ENCODE assay signal across 8 cellular contexts in the genomic region with DNA sequence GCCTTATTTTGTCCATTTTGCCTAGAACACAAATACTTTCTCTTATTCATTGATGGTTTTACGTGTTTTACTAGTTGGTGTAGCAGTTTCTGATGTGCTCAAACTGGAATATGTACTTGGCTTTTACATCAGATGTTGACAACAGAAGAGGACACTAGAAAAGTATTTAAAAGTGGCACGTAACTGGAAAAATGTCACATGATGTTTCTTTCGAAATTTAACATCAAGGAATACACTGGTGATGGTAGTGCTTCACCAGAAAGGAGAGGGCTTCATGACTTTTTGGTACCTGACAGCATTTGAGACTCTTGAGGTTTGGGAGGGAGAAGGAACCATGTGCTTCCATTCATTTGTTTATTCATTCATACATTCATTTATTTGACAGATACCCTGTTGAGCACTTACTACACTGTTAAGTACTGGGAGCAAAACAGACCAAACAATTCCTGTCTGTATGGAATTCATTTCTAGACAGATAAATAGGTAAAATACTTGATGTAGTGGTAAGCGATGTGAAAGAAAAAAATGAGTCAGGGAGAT. TPM values are rescaled to one million over a fixed set of nuclear protein-coding genes. Genes with fewer than 3 reads are reported as not detected.
DNase-seq lines count a peak whose midpoint lies in the region; ATAC-seq, FAIRE-seq and TF ChIP-seq lines count a peak whose summit lies in the region.

No MANE protein-coding gene starts in this region.

- no peaks in the 10 kb centered on the region for H3K27me3 ChIP-seq in testis

- H3K4me1 ChIP-seq in kidney (ENCODE audit: control insufficient read depth in 1 of 2, insufficient read depth in 1 of 2, low read depth in 1 of 2, low read length in 2 of 2) (peaks cover 15 to 26% of the 10 kb centered on the region in 2 donors), testis (peaks cover 21% of the 10 kb centered on the region)

- peak overlapping the region; percentile 97 to 100 for H3K9ac ChIP-seq in kidney (ENCODE audit: low read length in 2 of 2)

- FAIRE-seq in kidney (lab: Jason Lieb, UNC): no peak

- in situ Hi-C loops in KBM-7 (cut with MboI; ENCODE audit: low pct_unique_long_range_greater_than_20kb, low sequenced_read_pairs): no loop called here

- no peak for TF ChIP-seq POLR2A in testis (IDR thresholded peaks at IDR 0.05)

- H3K4me1 Mint-ChIP-seq in activated T-cell treated with anti-CD3 and anti-CD28 coated beads, Interleukin-2, amount 50 U/mL, for 72 hours (ENCODE audit: low read depth): peaks cover 29% of the 10 kb centered on the region
- peaks cover 36% of the 10 kb centered on the region for H3K4me1 Mint-ChIP-seq in activated naive CD8-positive, alpha-beta T cell treated with anti-CD3 and anti-CD28 coated beads for 36 hours

- H3K9me3 ChIP-seq in kidney (ENCODE audit: control insufficient read depth in 1 of 2, low read length in 2 of 2): no peaks in the 10 kb centered on the region
- no peaks in the 10 kb centered on the region for H3K9me3 ChIP-seq in testis

- no peak overlapping the region for H3K27ac ChIP-seq in kidney (ENCODE audit: low read depth in 2 of 2, low read length in 2 of 2)
- H3K27ac ChIP-seq in testis: peak overlapping the region; percentile 93 to 98

- H3K4me3 ChIP-seq in kidney (ENCODE audit: low read length in 2 of 2) (peak overlapping the region; percentile 97 to 98), testis (peak overlapping the region in 1 of 2 donors; percentile 96)

- TF ChIP-seq CTCF in kidney (IDR thresholded peaks at IDR 0.05; ENCODE audit: borderline replicate concordance, extremely low read depth, insufficient read depth) (no peak), testis (IDR thresholded peaks at IDR 0.05) (no peak)

- ATAC-seq in activated T-cell treated with anti-CD3 and anti-CD28 coated beads, Interleukin-2, amount 50 U/mL, for 72 hours (replicated peaks in 1 of 2): no peak
- no peak for ATAC-seq in HG03159 (IDR thresholded peaks at IDR 0.05; ENCODE audit: unreplicated experiment)

- WGBS in testis, 2 donors: 40 to 52% methylated on average over 4 of the region's 4 CpGs

- H3K4me3 Mint-ChIP-seq in activated T-cell treated with anti-CD3 and anti-CD28 coated beads, Interleukin-2, amount 50 U/mL, for 72 hours: peak overlapping the region; percentile 96 to 99
- peak overlapping the region; percentile 95 for H3K4me3 Mint-ChIP-seq in activated naive CD8-positive, alpha-beta T cell treated with anti-CD3 and anti-CD28 coated beads for 36 hours

- H3K9me3 Mint-ChIP-seq in activated T-cell treated with anti-CD3 and anti-CD28 coated beads, Interleukin-2, amount 50 U/mL, for 72 hours: peaks cover 0 to 2% of the 10 kb centered on the region in 2 donors
- H3K9me3 Mint-ChIP-seq in activated naive CD8-positive, alpha-beta T cell treated with anti-CD3 and anti-CD28 coated beads for 36 hours: peaks cover 5% of the 10 kb centered on the region

- H3K36me3 Mint-ChIP-seq in activated T-cell treated with anti-CD3 and anti-CD28 coated beads, Interleukin-2, amount 50 U/mL, for 72 hours (ENCODE audit: insufficient read depth in 2 of 2): peaks cover 3 to 13% of the 10 kb centered on the region in 2 donors
- H3K36me3 Mint-ChIP-seq in activated naive CD8-positive, alpha-beta T cell treated with anti-CD3 and anti-CD28 coated beads for 36 hours: peaks cover 32% of the 10 kb centered on the region

- intact Hi-C loops in kidney (cut with DNase I) (no loop called here), testis (cut with DNase I; ENCODE audit: low total_unique reads) (no loop called here)

- no peaks in the 10 kb centered on the region for H3K27me3 Mint-ChIP-seq in activated T-cell treated with anti-CD3 and anti-CD28 coated beads, Interleukin-2, amount 50 U/mL, for 72 hours (ENCODE audit: low read depth)
- H3K27me3 Mint-ChIP-seq in activated naive CD8-positive, alpha-beta T cell treated with anti-CD3 and anti-CD28 coated beads for 36 hours: no peaks in the 10 kb centered on the region

- no peak for DNase-seq in activated T-cell treated with anti-CD3 and anti-CD28 coated beads, Interleukin-2, amount 50 U/mL, for 72 hours
- no peak for DNase-seq in activated T-cell treated with anti-CD3 and anti-CD28 coated beads for 4 hours
- DNase-seq in activated naive CD8-positive, alpha-beta T cell treated with anti-CD3 and anti-CD28 coated beads for 36 hours: no peak
- no peak for DNase-seq in kidney
- no peak for DNase-seq in testis
- DNase-seq in hepatic stellate cell (ENCODE audit: low spot score): no peak
- DNase-seq in KBM-7: no peak

- H3K36me3 ChIP-seq in kidney (ENCODE audit: control insufficient read depth in 1 of 2, insufficient read depth in 2 of 2, low read length in 2 of 2): no peaks in the 10 kb centered on the region
- no peaks in the 10 kb centered on the region for H3K36me3 ChIP-seq in testis (ENCODE audit: low read depth, missing control alignments)

- H3K27ac Mint-ChIP-seq in activated T-cell treated with anti-CD3 and anti-CD28 coated beads, Interleukin-2, amount 50 U/mL, for 72 hours: peak overlapping the region; percentile 96
- H3K27ac Mint-ChIP-seq in activated naive CD8-positive, alpha-beta T cell treated with anti-CD3 and anti-CD28 coated beads for 36 hours: peak overlapping the region; percentile 59

RNA-seq across cellular contexts. Expression of gene GIGYF2, which starts 1.5 kb away (rescaled TPM):
- total RNA-seq in activated T-cell treated with anti-CD3 and anti-CD28 coated beads, Interleukin-2, amount 50 U/mL, for 72 hours: 10 to 100 TPM; 61.2 to 62.7 TPM
- 10 to 100 TPM; 45.2 to 45.7 TPM for total RNA-seq in activated naive CD8-positive, alpha-beta T cell treated with anti-CD3 and anti-CD28 coated beads for 36 hours
- total RNA-seq in kidney (79.8 TPM), testis (100 to 1,000 TPM; 150 to 173 TPM)
- polyA plus RNA-seq in kidney (ENCODE audit: insufficient read depth, low read depth, low replicate concordance) (13.5 TPM), testis (ENCODE audit: insufficient read depth, low read depth, low replicate concordance) (107 TPM)

Comparison
In these comparisons a context has a peak if more than half of its experiments do, and no peak if none do; other contexts are left out.
1. H3K27ac ChIP-seq: peak in testis (2 of 2); none in kidney (0 of 2).